ENCODE assay signal across 10 cellular contexts in the genomic region with DNA sequence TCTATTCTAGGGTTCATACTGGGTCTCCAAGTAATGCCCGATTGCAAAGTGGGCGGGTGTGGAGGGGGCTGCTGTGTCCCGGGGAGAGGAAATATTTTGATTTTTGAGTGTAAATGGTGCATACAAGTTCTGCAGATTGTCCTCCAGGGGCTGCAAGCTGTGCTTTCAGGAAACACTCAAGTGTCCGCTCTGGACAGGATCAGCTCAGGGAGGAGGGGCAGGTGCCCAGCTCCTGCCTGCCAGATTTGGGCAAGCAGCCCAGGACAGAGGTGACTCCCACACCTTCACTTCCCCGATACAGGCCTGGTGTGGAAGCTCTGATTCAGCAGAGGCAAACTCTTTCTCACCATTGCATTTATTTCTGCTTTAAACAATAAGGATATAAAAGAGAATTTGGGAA.
A peak's percentile ranks its signal among the peaks of the same experiment; 100 is the strongest.
DNase-seq lines count a peak whose midpoint lies in the region; ATAC-seq and TF ChIP-seq lines count a peak whose summit lies in the region.
"Had no signal": no experiment of that assay in that cellular context is flagged by ENCODE, and none has a peak within 500 bp of the region (broad histone marks: within the 10 kb centered on the region; RNA-seq: fewer than 3 reads in every experiment).

No MANE protein-coding gene starts in this region.

- TF ChIP-seq CTCF in body of pancreas (IDR thresholded peaks at IDR 0.05) = peak in 5 of 7 experiments; percentile 8 to 44 (median 39)
- peak in 1 of 2 donors; percentile 42 for TF ChIP-seq CTCF in right atrium auricular region (IDR thresholded peaks at IDR 0.05)

- H3K9ac ChIP-seq in BLaER1 treated with 17β-estradiol and CSF1 and Interleukin-3, amounts not matched to agents 10 nM and 100 nM = no peak overlapping the region

- 12 to 17% methylated on average over 5 of the region's 5 CpGs for WGBS in body of pancreas, 2 donors

- no peaks in the 10 kb centered on the region for H3K27me3 ChIP-seq in BLaER1 treated with 17β-estradiol and CSF1 and Interleukin-3, amounts not matched to agents 10 nM and 100 nM
- H3K27me3 ChIP-seq in body of pancreas (no peaks in the 10 kb centered on the region), right atrium auricular region (no peaks in the 10 kb centered on the region)

- no peak for TF ChIP-seq POLR2A in body of pancreas (IDR thresholded peaks at IDR 0.05)

- no peaks in the 10 kb centered on the region for H4K20me1 ChIP-seq in BLaER1 treated with 17β-estradiol and CSF1 and Interleukin-3, amounts not matched to agents 10 nM and 100 nM

- no peak overlapping the region for H3K27ac ChIP-seq in BLaER1 treated with 17β-estradiol and CSF1 and Interleukin-3, amounts not matched to agents 10 nM and 100 nM
- H3K27ac ChIP-seq in body of pancreas = peak overlapping the region; percentile 43 to 91 (median 78)
- peak overlapping the region; percentile 72 to 82 for H3K27ac ChIP-seq in right atrium auricular region

- intact Hi-C loops in body of pancreas (cut with DNase I) = no loop called here

- H3K4me3 ChIP-seq in BLaER1 treated with 17β-estradiol and CSF1 and Interleukin-3, amounts not matched to agents 10 nM and 100 nM = no peak overlapping the region
- H3K4me3 ChIP-seq in body of pancreas (no peak overlapping the region), right atrium auricular region (no peak overlapping the region)

- H3K4me2 ChIP-seq in BLaER1 treated with 17β-estradiol and CSF1 and Interleukin-3, amounts not matched to agents 10 nM and 100 nM = peak overlapping the region in 6 of 11 experiments; percentile 3 to 45 (median 28); a peak in 7 of 22 replicates

- peaks cover 0 to 14% (median 9%) of the 10 kb centered on the region in 10 experiments; a peak in 5 of 20 replicates for H3K4me1 ChIP-seq in BLaER1 treated with 17β-estradiol and CSF1 and Interleukin-3, amounts not matched to agents 10 nM and 100 nM
- H3K4me1 ChIP-seq in body of pancreas (peaks cover 26% of the 10 kb centered on the region), right atrium auricular region (peaks cover 0 to 44% of the 10 kb centered on the region in 2 donors)

- DNase-seq in body of pancreas (peak; percentile 85 to 94 (median 92)), right atrium auricular region (ENCODE audit: low spot score) (no peak), renal cortical epithelial cell (ENCODE audit: low read depth) (peak; percentile 67)
- DNase-seq in activated T-cell treated with anti-CD3 and anti-CD28 coated beads, Interleukin-2, amount 50 U/mL, for 48 hours = no peak
- DNase-seq: NCI-H2171, OCI-M1 had no signal

- no peaks in the 10 kb centered on the region for H3K9me3 ChIP-seq in BLaER1 treated with 17β-estradiol and CSF1 and Interleukin-3, amounts not matched to agents 10 nM and 100 nM (replicated peaks in 1 of 11)
- no peaks in the 10 kb centered on the region for H3K9me3 ChIP-seq in body of pancreas
- H3K9me3 ChIP-seq in right atrium auricular region = no peaks in the 10 kb centered on the region

- no peaks in the 10 kb centered on the region for H3K36me3 ChIP-seq in BLaER1 treated with 17β-estradiol and CSF1 and Interleukin-3, amounts not matched to agents 10 nM and 100 nM
- no peaks in the 10 kb centered on the region for H3K36me3 ChIP-seq in body of pancreas (replicated peaks in 1 of 2; ENCODE audit: insufficient read depth in 1 of 2, low read depth in 2 of 2)
- no peaks in the 10 kb centered on the region for H3K36me3 ChIP-seq in right atrium auricular region

- peak; percentile 95 for ATAC-seq in body of pancreas
- ATAC-seq in HG02610 (IDR thresholded peaks at IDR 0.05; ENCODE audit: unreplicated experiment) = no peak
- no peak for ATAC-seq in HG03439 (IDR thresholded peaks at IDR 0.05; ENCODE audit: unreplicated experiment)
- no peak for ATAC-seq in HG02763 (IDR thresholded peaks at IDR 0.05; ENCODE audit: unreplicated experiment)

Comparison
In these comparisons a context has a peak if more than half of its experiments do, and no peak if none do; other contexts are left out.
1. H3K27ac ChIP-seq: peak in body of pancreas (4 of 4) and right atrium auricular region (2 of 2); none in BLaER1 treated with 17β-estradiol and CSF1 and Interleukin-3, amounts not matched to agents 10 nM and 100 nM (0 of 11).
2. DNase-seq: peak in body of pancreas (4 of 4) and renal cortical epithelial cell (single experiment); none in right atrium auricular region (single experiment) and activated T-cell treated with anti-CD3 and anti-CD28 coated beads, Interleukin-2, amount 50 U/mL, for 48 hours (0 of 2).